Comparison of ENCODE assay signal across 8 cellular contexts in genomic region chr17:47946929-47947397, GRCh38. TPM values are rescaled to one million over a fixed set of nuclear protein-coding genes. Genes with fewer than 3 reads are reported as not detected.
DNase-seq lines count a peak whose midpoint lies in the region; ATAC-seq and TF ChIP-seq lines count a peak whose summit lies in the region.

No MANE protein-coding gene starts in this region.

- H3K36me3 ChIP-seq in PC-3 (ENCODE audit: low read depth, low read length) = peaks cover 14% of the 10 kb centered on the region

- H3K27ac ChIP-seq in PC-3 (ENCODE audit: low read length) = peak overlapping the region; percentile 96

- TF ChIP-seq CTCF in PC-3 (conservative IDR thresholded peaks at IDR 0.05; ENCODE audit: low read depth, low read length) (peak; percentile 98), epithelial cell of proximal tubule (conservative IDR thresholded peaks at IDR 0.05; ENCODE audit: low read depth, low read length) (peak; percentile 90), natural killer cell (IDR thresholded peaks at IDR 0.05) (peak; percentile 75)

- H3K9ac ChIP-seq in PC-3 (ENCODE audit: low read length) = peak overlapping the region; percentile 46

- H3F3A ChIP-seq in PC-3 (ENCODE audit: low read length, unreplicated experiment) = peaks cover 7% of the 10 kb centered on the region

- no peak overlapping the region for H3K4me3 Mint-ChIP-seq in natural killer cell
- no peak overlapping the region for H3K4me3 Mint-ChIP-seq in stimulated activated naive B cell treated with anti-CD40 and anti-IgM and Interleukin-4, amounts not matched to agents 10 μg/mL and 1 μg/mL and 100 μg/mL, for 72 hours

- in situ Hi-C loops in KBM-7 (cut with MboI; ENCODE audit: low pct_unique_long_range_greater_than_20kb, low sequenced_read_pairs) = loop anchor here (10.0 kb wide), 1 partner anchor 52 kb away; the partner anchor contains the start of gene SP2

- ATAC-seq in GM18511 (IDR thresholded peaks at IDR 0.05; ENCODE audit: unreplicated experiment) (peak; percentile 65), PC-3 (peak; percentile 63), natural killer cell (peak; percentile 84 to 90 (median 90))
- peak; percentile 89 to 90 for ATAC-seq in stimulated activated naive B cell treated with anti-CD40 and anti-IgM and Interleukin-4, amounts not matched to agents 10 μg/mL and 1 μg/mL and 100 μg/mL, for 72 hours (replicated peaks)

- no peaks in the 10 kb centered on the region for H4K20me1 ChIP-seq in PC-3 (ENCODE audit: low read length)

- peaks cover 22 to 41% of the 10 kb centered on the region in 2 donors for H3K4me1 Mint-ChIP-seq in natural killer cell
- peaks cover 47 to 70% of the 10 kb centered on the region in 2 donors for H3K4me1 Mint-ChIP-seq in stimulated activated naive B cell treated with anti-CD40 and anti-IgM and Interleukin-4, amounts not matched to agents 10 μg/mL and 1 μg/mL and 100 μg/mL, for 72 hours

- H3K27ac Mint-ChIP-seq in natural killer cell = peak overlapping the region in 1 of 2 donors; percentile 38
- H3K27ac Mint-ChIP-seq in stimulated activated naive B cell treated with anti-CD40 and anti-IgM and Interleukin-4, amounts not matched to agents 10 μg/mL and 1 μg/mL and 100 μg/mL, for 72 hours = no peak overlapping the region

- intact Hi-C loops in PC-3 (cut with micrococcal nuclease) (no loop called here), natural killer cell (cut with micrococcal nuclease) (loop anchor here (10.0 kb wide), 3 partner anchors 112 to 158 kb away; partner anchors contain the start of genes CBX1, LRRC46, MRPL10 and SNX11)

- no peaks in the 10 kb centered on the region for H3K9me3 Mint-ChIP-seq in natural killer cell
- H3K9me3 Mint-ChIP-seq in stimulated activated naive B cell treated with anti-CD40 and anti-IgM and Interleukin-4, amounts not matched to agents 10 μg/mL and 1 μg/mL and 100 μg/mL, for 72 hours = no peaks in the 10 kb centered on the region

- H3K4me2 ChIP-seq in PC-3 (ENCODE audit: low read length) = peak overlapping the region; percentile 29; the same call in 1 of the 2 replicates

- H3K9me2 ChIP-seq in PC-3 (replicated peaks; ENCODE audit: low read length) = no peaks in the 10 kb centered on the region

- H3K27me3 Mint-ChIP-seq in natural killer cell (ENCODE audit: low read depth in 2 of 2) = no peaks in the 10 kb centered on the region
- no peaks in the 10 kb centered on the region for H3K27me3 Mint-ChIP-seq in stimulated activated naive B cell treated with anti-CD40 and anti-IgM and Interleukin-4, amounts not matched to agents 10 μg/mL and 1 μg/mL and 100 μg/mL, for 72 hours

- BruUV-seq in PC-3 (replicated peaks; lab: Mats Ljungman, UMichigan) = no TSS peak

- H3K79me2 ChIP-seq in PC-3 (ENCODE audit: low read length) = peaks cover 24% of the 10 kb centered on the region

- POLR2A ChIA-PET in PC-3 (lab: Charles Lee; ENCODE audit: unreplicated experiment) = interaction anchor here (0.6 to 0.8 kb wide), 4 partner anchors 27 to 129 kb away, joined by 3 to 13 read pairs (median 7); partner anchors contain the start of gene SP6

- no peak overlapping the region for H3K4me3 ChIP-seq in PC-3 (ENCODE audit: low read length)
- H3K4me3 ChIP-seq in epithelial cell of proximal tubule (ENCODE audit: low read depth, low read length) = no peak overlapping the region

- no peak overlapping the region for H2AFZ ChIP-seq in PC-3 (ENCODE audit: low read length)

- CTCF ChIA-PET in PC-3 (lab: Charles Lee) = interaction anchor here (0.6 to 1.5 kb wide), 16 partner anchors 8 to 292 kb away, joined by 3 to 19 read pairs (median 4); partner anchors contain the start of genes CDK5RAP3, PRR15L, SCRN2 and SP2

- H3K9me3 ChIP-seq in PC-3 (ENCODE audit: low read length) = no peaks in the 10 kb centered on the region

- DNase-seq in A172 (ENCODE audit: low spot score) (peak; percentile 92), KBM-7 (peak; percentile 80), PC-3 (peak; percentile 99), activated T-cell treated with anti-CD3 and anti-CD28 coated beads for 48 hours (ENCODE audit: low read depth) (peak; percentile 69), epithelial cell of proximal tubule (ENCODE audit: low read depth) (peak; percentile 64), natural killer cell (peak; percentile 61)
- DNase-seq in stimulated activated naive B cell treated with anti-CD40 and anti-IgM and Interleukin-4, amounts not matched to agents 10 μg/mL and 1 μg/mL and 100 μg/mL, for 72 hours = peak; percentile 54

- no peaks in the 10 kb centered on the region for H3K36me3 Mint-ChIP-seq in natural killer cell
- peaks cover 21 to 67% of the 10 kb centered on the region in 2 donors for H3K36me3 Mint-ChIP-seq in stimulated activated naive B cell treated with anti-CD40 and anti-IgM and Interleukin-4, amounts not matched to agents 10 μg/mL and 1 μg/mL and 100 μg/mL, for 72 hours

- no peaks in the 10 kb centered on the region for H3K27me3 ChIP-seq in PC-3 (ENCODE audit: low read length)

- H3K4me1 ChIP-seq in PC-3 (ENCODE audit: insufficient read depth, low read length) = peaks cover 47% of the 10 kb centered on the region

RNA-seq across cellular contexts. Expression of gene PNPO, which starts 5.6 kb away (rescaled TPM):
- total RNA-seq in A172 (2014; rRNA removed; shearing (Covaris generic)) = 59.4 and 61.9 TPM in 2 replicates
- total RNA-seq in PC-3 (2014; rRNA removed) (49.8 and 57.5 TPM in 2 replicates), epithelial cell of proximal tubule (39.5 and 47.6 TPM in 2 replicates), natural killer cell (10 to 100 TPM in 1 of 3 donors, 1 to 10 TPM in 2; 6.0 to 10.9 (median 9.3) TPM)

RNA-seq across cellular contexts. Expression of gene PRR15L, which starts 10.7 kb away (rescaled TPM):
- not detected in 2 replicates for total RNA-seq in A172 (2014; rRNA removed; shearing (Covaris generic))
- total RNA-seq in PC-3 (2014; rRNA removed) (3.8 and 6.0 TPM in 2 replicates), epithelial cell of proximal tubule (3.5 and 3.8 TPM in 2 replicates), natural killer cell (not detected)

RNA-seq across cellular contexts. Expression of gene CDK5RAP3, which starts 23.9 kb away (rescaled TPM):
- total RNA-seq in A172 (2014; rRNA removed; shearing (Covaris generic)) = 87.2 and 96.9 TPM in 2 replicates
- total RNA-seq in PC-3 (2014; rRNA removed) = 193 and 209 TPM in 2 replicates
- total RNA-seq in epithelial cell of proximal tubule = 71.0 and 111 TPM in 2 replicates
- 100 to 1,000 TPM; 289 to 300 (median 292) TPM for total RNA-seq in natural killer cell

RNA-seq across cellular contexts. Expression of gene SP2, which starts 50.9 kb away (rescaled TPM):
- 1.2 and 2.5 TPM in 2 replicates for total RNA-seq in A172 (2014; rRNA removed; shearing (Covaris generic))
- 3.9 and 6.5 TPM in 2 replicates for total RNA-seq in PC-3 (2014; rRNA removed)
- total RNA-seq in epithelial cell of proximal tubule = 2.1 and 5.4 TPM in 2 replicates
- total RNA-seq in natural killer cell = 10 to 100 TPM; 29.4 to 44.1 (median 33.1) TPM
